16 cellular contexts compared by ENCODE assay signal in genomic region chr2:217729426-217730058, GRCh38.
A peak's percentile ranks its signal among the peaks of the same experiment; 100 is the strongest.
DNase-seq lines count a peak whose midpoint lies in the region; ATAC-seq and TF ChIP-seq lines count a peak whose summit lies in the region.
"Had no signal": no experiment of that assay in that cellular context is flagged by ENCODE, and none has a peak within 500 bp of the region (broad histone marks: within the 10 kb centered on the region; RNA-seq: fewer than 3 reads in every experiment).

No MANE protein-coding gene starts in this region.

- POLR2A ChIA-PET in activated CD4-positive, alpha-beta T cell treated with anti-CD3 and anti-CD28 coated beads for 36 hours (lab: Charles Lee): no interaction called here

- intact Hi-C loops in activated CD4-positive, alpha-beta T cell treated with anti-CD3 and anti-CD28 coated beads for 36 hours (cut with DNase I, micrococcal nuclease): no loop called here

- no peaks in the 10 kb centered on the region for H3K9me3 Mint-ChIP-seq in activated CD4-positive, alpha-beta T cell treated with anti-CD3 and anti-CD28 coated beads for 36 hours (ENCODE audit: low read depth)
- H3K9me3 Mint-ChIP-seq: stimulated activated naive B cell treated with anti-CD40 and anti-IgM and Interleukin-4, amounts not matched to agents 10 μg/mL and 1 μg/mL and 100 μg/mL, for 72 hours had no signal

- TF ChIP-seq CTCF in omental fat pad (IDR thresholded peaks at IDR 0.05): no peak

- no peaks in the 10 kb centered on the region for H3K36me3 Mint-ChIP-seq in activated CD4-positive, alpha-beta T cell treated with anti-CD3 and anti-CD28 coated beads for 36 hours (ENCODE audit: low read depth)
- H3K36me3 Mint-ChIP-seq: activated CD8-positive, alpha-beta memory T cell treated with anti-CD3 and anti-CD28 coated beads, Interleukin-2, amount 10 ng/mL, durations not matched to agents 7 days and 5 days; CD4-positive, CD25-positive, alpha-beta regulatory T cell; stimulated activated naive B cell treated with anti-CD40 and anti-IgM and Interleukin-4, amounts not matched to agents 10 μg/mL and 1 μg/mL and 100 μg/mL, for 72 hours had no signal

- peaks cover 10% of the 10 kb centered on the region for H3K4me1 Mint-ChIP-seq in activated CD4-positive, alpha-beta T cell treated with anti-CD3 and anti-CD28 coated beads for 36 hours
- H3K4me1 Mint-ChIP-seq: stimulated activated naive B cell treated with anti-CD40 and anti-IgM and Interleukin-4, amounts not matched to agents 10 μg/mL and 1 μg/mL and 100 μg/mL, for 72 hours had no signal

- no peak overlapping the region for H3K27ac Mint-ChIP-seq in activated CD4-positive, alpha-beta T cell treated with anti-CD3 and anti-CD28 coated beads for 36 hours
- H3K27ac Mint-ChIP-seq: activated CD8-positive, alpha-beta memory T cell treated with anti-CD3 and anti-CD28 coated beads, Interleukin-2, amount 10 ng/mL, durations not matched to agents 7 days and 5 days; CD4-positive, CD25-positive, alpha-beta regulatory T cell; stimulated activated naive B cell treated with anti-CD40 and anti-IgM and Interleukin-4, amounts not matched to agents 10 μg/mL and 1 μg/mL and 100 μg/mL, for 72 hours had no signal

- H3K4me3 Mint-ChIP-seq in activated CD4-positive, alpha-beta T cell treated with anti-CD3 and anti-CD28 coated beads for 36 hours: no peak overlapping the region
- H3K4me3 Mint-ChIP-seq: activated CD8-positive, alpha-beta memory T cell treated with anti-CD3 and anti-CD28 coated beads, Interleukin-2, amount 10 ng/mL, durations not matched to agents 7 days and 5 days; CD4-positive, CD25-positive, alpha-beta regulatory T cell; stimulated activated naive B cell treated with anti-CD40 and anti-IgM and Interleukin-4, amounts not matched to agents 10 μg/mL and 1 μg/mL and 100 μg/mL, for 72 hours had no signal

- CTCF ChIA-PET in activated CD4-positive, alpha-beta T cell treated with anti-CD3 and anti-CD28 coated beads for 36 hours (lab: Charles Lee): interaction anchor here (0.5 kb wide), 1 partner anchor 22 kb away, joined by 3 read pairs; no protein-coding TSS in a partner anchor

- DNase-seq in GM03348 (ENCODE audit: low spot score) (peak; percentile 71), NCI-H446 treated with DMSO at 0.1 percent for 48 hours (lab: John Stamatoyannopoulos, UW) (peak; percentile 56), fibroblast of the conjunctiva (ENCODE audit: low read depth) (peak; percentile 63), renal cortical epithelial cell (ENCODE audit: low read depth) (peak; percentile 6), COLO829 (ENCODE audit: low spot score) (no peak), omental fat pad (ENCODE audit: low spot score) (no peak), GOT3 (lab: John Stamatoyannopoulos, UW) (no peak)
- DNase-seq in activated CD4-positive, alpha-beta T cell treated with anti-CD3 and anti-CD28 coated beads for 36 hours: no peak
- DNase-seq: activated CD8-positive, alpha-beta memory T cell treated with anti-CD3 and anti-CD28 coated beads, Interleukin-2, amount 10 ng/mL, durations not matched to agents 7 days and 5 days; activated gamma-delta T cell treated with Interleukin-2 at 50 U/mL for 16 hours; CD4-positive, CD25-positive, alpha-beta regulatory T cell; effector CD4-positive, alpha-beta T cell; GF-D8; Karpas-422; NCI-H2029; stimulated activated naive B cell treated with anti-CD40 and anti-IgM and Interleukin-4, amounts not matched to agents 10 μg/mL and 1 μg/mL and 100 μg/mL, for 72 hours had no signal

- no peak for ATAC-seq in activated CD4-positive, alpha-beta T cell treated with anti-CD3 and anti-CD28 coated beads for 36 hours
- ATAC-seq in omental fat pad (ENCODE audit: low FRiP score): no peak
- ATAC-seq: activated CD8-positive, alpha-beta memory T cell treated with anti-CD3 and anti-CD28 coated beads, Interleukin-2, amount 10 ng/mL, durations not matched to agents 7 days and 5 days; stimulated activated naive B cell treated with anti-CD40 and anti-IgM and Interleukin-4, amounts not matched to agents 10 μg/mL and 1 μg/mL and 100 μg/mL, for 72 hours had no signal

- H3K27me3 Mint-ChIP-seq in activated CD4-positive, alpha-beta T cell treated with anti-CD3 and anti-CD28 coated beads for 36 hours: peaks cover 3% of the 10 kb centered on the region

Comparison
In these comparisons a context has a peak if more than half of its experiments do, and no peak if none do; other contexts are left out.
1. DNase-seq: peak in GM03348 (single experiment), NCI-H446 treated with DMSO at 0.1 percent for 48 hours (single experiment), fibroblast of the conjunctiva (single experiment) and renal cortical epithelial cell (single experiment); none in activated CD4-positive, alpha-beta T cell treated with anti-CD3 and anti-CD28 coated beads for 36 hours (single experiment), COLO829 (single experiment), omental fat pad (single experiment) and GOT3 (single experiment).